In the genomic region with DNA sequence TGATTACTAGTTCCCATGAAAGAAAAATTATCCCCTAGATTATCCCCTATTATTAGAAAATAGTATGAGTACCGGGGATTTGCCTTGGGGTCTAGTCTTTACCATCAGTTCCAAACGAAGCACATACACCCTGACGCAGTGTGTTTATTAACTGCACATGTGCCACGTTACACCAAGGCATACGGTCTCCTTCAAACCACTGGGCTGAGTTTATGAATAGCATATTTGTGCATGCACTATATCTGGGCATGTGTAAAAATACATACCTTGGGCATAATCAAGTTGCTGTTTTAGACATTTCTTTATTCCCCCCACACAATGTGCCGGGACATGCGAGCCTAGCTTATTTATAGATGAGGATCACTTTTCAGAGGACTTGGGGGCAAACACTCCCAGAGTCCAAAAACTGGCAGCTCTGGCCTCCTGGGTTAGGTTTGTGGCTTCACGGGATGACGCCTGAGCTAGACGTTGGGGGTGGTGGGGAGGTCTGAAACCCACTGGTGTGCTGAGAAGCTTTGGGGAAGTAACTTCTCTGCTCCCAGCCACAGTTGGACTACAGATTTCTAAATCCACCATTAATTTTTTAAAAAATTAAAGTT, we compare ENCODE assay signal across 19 cellular contexts. TPM values are rescaled to one million over a fixed set of nuclear protein-coding genes. Genes with fewer than 3 reads are reported as not detected.
DNase-seq lines count a peak whose midpoint lies in the region; ATAC-seq and TF ChIP-seq lines count a peak whose summit lies in the region.
"Had no signal": no experiment of that assay in that cellular context is flagged by ENCODE, and none has a peak within 500 bp of the region (broad histone marks: within the 10 kb centered on the region; RNA-seq: fewer than 3 reads in every experiment).

No MANE protein-coding gene starts in this region.

- peaks cover 35% of the 10 kb centered on the region for H3K4me1 ChIP-seq in smooth muscle cell (ENCODE audit: low read depth)

- no peaks in the 10 kb centered on the region for H3K9me3 ChIP-seq in smooth muscle cell (replicated peaks; ENCODE audit: low read depth)

- no peaks in the 10 kb centered on the region for H3K36me3 ChIP-seq in smooth muscle cell (ENCODE audit: low read depth)

- H3K36me3 Mint-ChIP-seq in brain, result peaks cover 6% of the 10 kb centered on the region

- peak; percentile 46 for DNase-seq in NB4 (ENCODE audit: low read depth)
- DNase-seq in myocyte (ENCODE audit: low read depth), result peak; percentile 77
- no peak for DNase-seq in smooth muscle cell (lab: John Stamatoyannopoulos, UW; ENCODE audit: unreplicated experiment)
- DNase-seq in superior temporal gyrus (ENCODE audit: extremely low spot score), result no peak
- DNase-seq: Calu3; CD4-positive, alpha-beta T cell; DMS53; HFFc6; Kasumi-1; NCI-H1436; NCI-H2029 treated with DMSO at 0.1 percent for 48 hours; NCI-H2171 treated with DMSO at 0.1 percent for 48 hours; NCI-H748 treated with DMSO at 0.1 percent for 48 hours had no signal

- peaks cover 13% of the 10 kb centered on the region for H3F3A ChIP-seq in smooth muscle cell (ENCODE audit: low read depth)

- peaks cover 2% of the 10 kb centered on the region for H3K27me3 Mint-ChIP-seq in brain

- no peak overlapping the region for H3K9ac ChIP-seq in smooth muscle cell (ENCODE audit: low read depth)

- ATAC-seq in HG03469 (IDR thresholded peaks at IDR 0.05; ENCODE audit: unreplicated experiment), result no peak
- ATAC-seq in GM19455 (IDR thresholded peaks at IDR 0.05; ENCODE audit: unreplicated experiment), result no peak
- ATAC-seq: Panc1, Right ventricle myocardium inferior had no signal

- peaks cover 17% of the 10 kb centered on the region for H3K79me2 ChIP-seq in smooth muscle cell (ENCODE audit: low read depth)

- H3K27ac ChIP-seq in smooth muscle cell (ENCODE audit: low read depth), result peak overlapping the region; percentile 71

- no peak for TF ChIP-seq CTCF in NB4 (IDR thresholded peaks at IDR 0.05; ENCODE audit: low read depth, low read length)
- no peak for TF ChIP-seq CTCF in brain (conservative IDR thresholded peaks at IDR 0.05)
- no peak for TF ChIP-seq CTCF in smooth muscle cell (IDR thresholded peaks at IDR 0.05; ENCODE audit: borderline replicate concordance, insufficient read depth, poor library complexity, severe bottlenecking)

- H3K4me3 Mint-ChIP-seq in brain, result no peak overlapping the region
- H3K4me3 Mint-ChIP-seq: CD4-positive, alpha-beta T cell; HFFc6 had no signal

- H3K4me3 ChIP-seq in NB4 (ENCODE audit: low read depth, low read length), result no peak overlapping the region
- no peak overlapping the region for H3K4me3 ChIP-seq in smooth muscle cell

- peaks cover 70% of the 10 kb centered on the region for H3K4me1 Mint-ChIP-seq in brain

- H3K27me3 ChIP-seq in smooth muscle cell (ENCODE audit: low read depth), result no peaks in the 10 kb centered on the region

- H3K27ac Mint-ChIP-seq in brain, result peak overlapping the region in 3 of 5 experiments; percentile 68 to 83 (median 72)
- H3K27ac Mint-ChIP-seq: CD4-positive, alpha-beta T cell; HFFc6 had no signal

- no peak overlapping the region for H2AFZ ChIP-seq in smooth muscle cell (ENCODE audit: low read depth)

- H4K20me1 ChIP-seq in smooth muscle cell (ENCODE audit: low read depth), result peaks cover 5% of the 10 kb centered on the region

- no peak for TF ChIP-seq POLR2A in NB4 (IDR thresholded peaks at IDR 0.05; ENCODE audit: extremely low read depth, insufficient read length)

- WGBS in smooth muscle cell (ENCODE audit: low lambda C conversion rate), result 73% methylated on average over 10 of the region's 10 CpGs

- H3K9me3 Mint-ChIP-seq in brain, result no peaks in the 10 kb centered on the region
- H3K9me3 Mint-ChIP-seq: CD4-positive, alpha-beta T cell; HFFc6 had no signal

- H3K4me2 ChIP-seq in smooth muscle cell, result peak overlapping the region; percentile 47

RNA-seq across cellular contexts. Expression of gene IGDCC4, which starts 16.2 kb away (rescaled TPM):
- 1.4 TPM for polyA plus RNA-seq in brain (ENCODE audit: insufficient read depth, low read depth, low replicate concordance)
- total RNA-seq in myocyte, result 24.9 and 28.9 TPM in 2 replicates
- 18.6 TPM for polyA plus RNA-seq in myocyte (2012)
- total RNA-seq in smooth muscle cell, result 20.0 and 20.5 TPM in 2 replicates
- 24.2 and 25.2 TPM in 2 replicates for polyA plus RNA-seq in smooth muscle cell
- total RNA-seq: CD4-positive, alpha-beta T cell had no signal

RNA-seq across cellular contexts. Expression of gene IGDCC3, which starts 28.7 kb away (rescaled TPM):
- polyA plus RNA-seq in brain (ENCODE audit: insufficient read depth, low read depth, low replicate concordance) (0.63 TPM), smooth muscle cell (5.9 and 8.5 TPM in 2 replicates)
- total RNA-seq in myocyte (0.08 and 0.31 TPM in 2 replicates), smooth muscle cell (2.6 and 3.2 TPM in 2 replicates)
- polyA plus RNA-seq in myocyte (2012), result 0.04 TPM
- total RNA-seq: Calu3; CD4-positive, alpha-beta T cell; HFFc6; NCI-H460 had no signal

Comparison
In these comparisons a context has a peak if more than half of its experiments do, and no peak if none do; other contexts are left out.
1. DNase-seq: peak in NB4 (single experiment) and myocyte (single experiment); none in smooth muscle cell (single experiment) and superior temporal gyrus (single experiment).